Comparison of ENCODE assay signal across 9 cellular contexts in genomic region chr9:135887585-135888050, GRCh38. TPM values are rescaled to one million over a fixed set of nuclear protein-coding genes. Genes with fewer than 3 reads are reported as not detected.
A peak's percentile ranks its signal among the peaks of the same experiment; 100 is the strongest.
DNase-seq lines count a peak whose midpoint lies in the region; ATAC-seq and TF ChIP-seq lines count a peak whose summit lies in the region.
"Had no signal": no experiment of that assay in that cellular context is flagged by ENCODE, and none has a peak within 500 bp of the region (broad histone marks: within the 10 kb centered on the region; RNA-seq: fewer than 3 reads in every experiment).

No MANE protein-coding gene starts in this region.

- DNase-seq in NCI-H2171 treated with DMSO at 0.1 percent for 48 hours (lab: John Stamatoyannopoulos, UW): peak; percentile 30
- DNase-seq in NCI-H2171 (lab: John Stamatoyannopoulos, UW): no peak
- DNase-seq in NCI-H510A treated with DMSO at 0.1 percent for 48 hours (lab: John Stamatoyannopoulos, UW): peak; percentile 40
- peak; percentile 74 to 77 for DNase-seq in activated T-cell treated with anti-CD3 and anti-CD28 coated beads, Interleukin-2, amount 50 U/mL, for 48 hours
- peak; percentile 69 for DNase-seq in lower lobe of right lung
- no peak for DNase-seq in thoracic aorta (ENCODE audit: low spot score)
- no peak for DNase-seq in NCI-H226

- H3K9me3 ChIP-seq in lower lobe of right lung: no peaks in the 10 kb centered on the region
- H3K9me3 ChIP-seq in thoracic aorta: no peaks in the 10 kb centered on the region

- H3K4me1 ChIP-seq in lower lobe of right lung (peaks cover 61% of the 10 kb centered on the region), thoracic aorta (ENCODE audit: control insufficient read depth in 1 of 2, low read depth in 2 of 2) (peaks cover 16 to 41% of the 10 kb centered on the region in 2 donors)
- H3K4me1 ChIP-seq: parathyroid adenoma had no signal

- peak overlapping the region; percentile 26 for H3K4me3 ChIP-seq in lower lobe of right lung
- H3K4me3 ChIP-seq in thoracic aorta: peak overlapping the region; percentile 20

- no peak for TF ChIP-seq CTCF in lower lobe of right lung (IDR thresholded peaks at IDR 0.05)
- TF ChIP-seq CTCF in thoracic aorta (IDR thresholded peaks at IDR 0.05): no peak

- H3K27me3 ChIP-seq in lower lobe of right lung (ENCODE audit: low read depth) (no peaks in the 10 kb centered on the region), thoracic aorta (replicated peaks; ENCODE audit: insufficient read depth) (no peaks in the 10 kb centered on the region)

- ATAC-seq in lower lobe of right lung: peak; percentile 34 to 55
- no peak for ATAC-seq in thoracic aorta (ENCODE audit: insufficient number of reproducible peaks, low FRiP score, low read depth)
- ATAC-seq in HG03571 (IDR thresholded peaks at IDR 0.05; ENCODE audit: unreplicated experiment): no peak

- peaks cover 2% of the 10 kb centered on the region for H3K36me3 ChIP-seq in lower lobe of right lung
- H3K36me3 ChIP-seq in thoracic aorta: no peaks in the 10 kb centered on the region

- intact Hi-C loops in lower lobe of right lung (cut with DNase I): no loop called here

- H3K27ac ChIP-seq in lower lobe of right lung: peak overlapping the region; percentile 59
- H3K27ac ChIP-seq in thoracic aorta: no peak overlapping the region
- H3K27ac ChIP-seq: parathyroid adenoma had no signal

RNA-seq across cellular contexts. Expression of gene CAMSAP1, which starts 19.7 kb away (rescaled TPM):
- 34.4 TPM for total RNA-seq in lower lobe of right lung
- total RNA-seq in thoracic aorta: 10 to 100 TPM; 19.1 to 20.2 TPM

Comparison
In these comparisons a context has a peak if more than half of its experiments do, and no peak if none do; other contexts are left out.
1. DNase-seq: peak in NCI-H2171 treated with DMSO at 0.1 percent for 48 hours (single experiment), NCI-H510A treated with DMSO at 0.1 percent for 48 hours (single experiment), activated T-cell treated with anti-CD3 and anti-CD28 coated beads, Interleukin-2, amount 50 U/mL, for 48 hours (2 of 2) and lower lobe of right lung (single experiment); none in NCI-H2171 (single experiment), thoracic aorta (single experiment) and NCI-H226 (single experiment).
2. ATAC-seq: peak in lower lobe of right lung (2 of 2); none in thoracic aorta (single experiment) and HG03571 (single experiment).